In the genomic region with DNA sequence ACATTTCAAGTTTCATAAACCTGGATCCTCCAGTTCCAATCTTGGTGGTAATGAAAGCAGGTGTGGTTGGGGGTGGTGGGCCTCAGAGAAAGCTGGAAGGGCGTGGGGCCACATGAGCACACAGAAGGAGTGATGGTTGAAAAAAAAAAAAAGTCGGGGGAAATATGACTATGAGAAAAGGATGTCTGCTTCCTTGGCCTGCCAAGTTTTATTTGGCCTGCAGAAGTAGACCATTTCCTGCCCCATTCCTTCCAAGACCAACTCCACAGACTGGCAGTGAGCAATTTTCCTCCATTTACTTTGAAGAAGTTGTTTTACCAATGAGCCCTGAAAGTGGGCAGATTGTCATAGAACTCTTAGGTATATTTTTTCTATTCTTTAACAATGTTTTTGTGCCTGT, we compare ENCODE assay signal across 22 cellular contexts. TPM values are rescaled to one million over a fixed set of nuclear protein-coding genes. Genes with fewer than 3 reads are reported as not detected.
"Had no signal": no experiment of that assay in that cellular context is flagged by ENCODE, and none has a peak within 500 bp of the region (broad histone marks: within the 10 kb centered on the region; RNA-seq: fewer than 3 reads in every experiment).

No MANE protein-coding gene starts in this region.

- H3K27ac Mint-ChIP-seq: activated B cell treated with CpG ODN at 0.5 μM for 24 hours; activated CD8-positive, alpha-beta T cell treated with anti-CD3 and anti-CD28 coated beads for 36 hours; activated naive CD4-positive, alpha-beta T cell treated with anti-CD3 and anti-CD28 coated beads, Interleukin-2, amount 10 ng/mL, durations not matched to agents 7 days and 5 days; activated naive CD8-positive, alpha-beta T cell treated with anti-CD3 and anti-CD28 coated beads, Interleukin-2, amount 50 U/mL, for 24 hours; immature natural killer cell; memory B cell; stimulated activated naive CD8-positive, alpha-beta T cell treated with anti-CD3 and anti-CD28 coated beads, Interleukin-15, Interleukin-2, amounts not matched to agents 100 ng/mL and 50 ng/mL, for 24 hours; T-cell had no signal

- H3K27me3 ChIP-seq: breast epithelium, right atrium auricular region, suprapubic skin, vagina had no signal

- H3K4me1 Mint-ChIP-seq: activated B cell treated with CpG ODN at 0.5 μM for 24 hours; activated naive CD4-positive, alpha-beta T cell treated with anti-CD3 and anti-CD28 coated beads, Interleukin-2, amount 10 ng/mL, durations not matched to agents 7 days and 5 days; activated naive CD8-positive, alpha-beta T cell treated with anti-CD3 and anti-CD28 coated beads, Interleukin-2, amount 50 U/mL, for 24 hours; immature natural killer cell; memory B cell; T-cell had no signal

- H3K4me3 ChIP-seq: breast epithelium, right atrium auricular region, suprapubic skin, vagina had no signal

- DNase-seq: activated B cell treated with CpG ODN at 0.5 μM for 24 hours; activated CD4-positive, alpha-beta T cell treated with anti-CD3 and anti-CD28 coated beads for 48 hours; activated CD8-positive, alpha-beta T cell treated with anti-CD3 and anti-CD28 coated beads for 36 hours; activated effector memory CD4-positive, alpha-beta T cell treated with Interleukin-2 at 50 U/mL for 16 hours; activated naive CD4-positive, alpha-beta T cell treated with anti-CD3 and anti-CD28 coated beads, Interleukin-2, amount 10 ng/mL, durations not matched to agents 7 days and 5 days; activated naive CD8-positive, alpha-beta T cell treated with anti-CD3 and anti-CD28 coated beads, Interleukin-2, amount 50 U/mL, for 24 hours; activated T-cell treated with anti-CD3 and anti-CD28 coated beads, Interleukin-2, amount 50 U/mL, for 48 hours; anterior cingulate cortex; cerebellar nuclear complex; effector CD8-positive, alpha-beta T cell; immature natural killer cell; kidney glomerular epithelial cell; stimulated activated CD4-positive, alpha-beta T cell treated with anti-CD3 and anti-CD28 coated beads, Interleukin-12 subunit alpha, Interleukin-12 subunit beta, amount 100 ng/mL, for 4 hours; T-cell; trophoblast cell had no signal

- H3K4me1 ChIP-seq: breast epithelium, vagina had no signal

- H3K36me3 ChIP-seq: breast epithelium, right atrium auricular region, suprapubic skin, vagina had no signal

- ATAC-seq: activated CD8-positive, alpha-beta T cell treated with anti-CD3 and anti-CD28 coated beads for 36 hours; activated naive CD8-positive, alpha-beta T cell treated with anti-CD3 and anti-CD28 coated beads, Interleukin-2, amount 50 U/mL, for 24 hours; T-cell had no signal

- H3K9me3 ChIP-seq: breast epithelium, right atrium auricular region, suprapubic skin, vagina had no signal

- H3K4me3 Mint-ChIP-seq: activated B cell treated with CpG ODN at 0.5 μM for 24 hours; activated CD8-positive, alpha-beta T cell treated with anti-CD3 and anti-CD28 coated beads for 36 hours; activated naive CD4-positive, alpha-beta T cell treated with anti-CD3 and anti-CD28 coated beads, Interleukin-2, amount 10 ng/mL, durations not matched to agents 7 days and 5 days; activated naive CD8-positive, alpha-beta T cell treated with anti-CD3 and anti-CD28 coated beads, Interleukin-2, amount 50 U/mL, for 24 hours; immature natural killer cell; memory B cell; stimulated activated naive CD8-positive, alpha-beta T cell treated with anti-CD3 and anti-CD28 coated beads, Interleukin-15, Interleukin-2, amounts not matched to agents 100 ng/mL and 50 ng/mL, for 24 hours; T-cell had no signal

- H3K36me3 Mint-ChIP-seq: activated naive CD4-positive, alpha-beta T cell treated with anti-CD3 and anti-CD28 coated beads, Interleukin-2, amount 10 ng/mL, durations not matched to agents 7 days and 5 days; immature natural killer cell; memory B cell; T-cell had no signal

- H3K9me3 Mint-ChIP-seq: activated CD8-positive, alpha-beta T cell treated with anti-CD3 and anti-CD28 coated beads for 36 hours; activated naive CD4-positive, alpha-beta T cell treated with anti-CD3 and anti-CD28 coated beads, Interleukin-2, amount 10 ng/mL, durations not matched to agents 7 days and 5 days; activated naive CD8-positive, alpha-beta T cell treated with anti-CD3 and anti-CD28 coated beads, Interleukin-2, amount 50 U/mL, for 24 hours had no signal

- H3K27ac ChIP-seq: breast epithelium, right atrium auricular region, suprapubic skin, vagina had no signal

RNA-seq across cellular contexts. Expression of gene LNX1, which starts 43.3 kb away (rescaled TPM):
- total RNA-seq: activated B cell treated with CpG ODN at 0.5 μM for 24 hours; activated CD8-positive, alpha-beta T cell treated with anti-CD3 and anti-CD28 coated beads for 36 hours; mononuclear cell had no signal
